8 cellular contexts compared by ENCODE assay signal in the genomic region with DNA sequence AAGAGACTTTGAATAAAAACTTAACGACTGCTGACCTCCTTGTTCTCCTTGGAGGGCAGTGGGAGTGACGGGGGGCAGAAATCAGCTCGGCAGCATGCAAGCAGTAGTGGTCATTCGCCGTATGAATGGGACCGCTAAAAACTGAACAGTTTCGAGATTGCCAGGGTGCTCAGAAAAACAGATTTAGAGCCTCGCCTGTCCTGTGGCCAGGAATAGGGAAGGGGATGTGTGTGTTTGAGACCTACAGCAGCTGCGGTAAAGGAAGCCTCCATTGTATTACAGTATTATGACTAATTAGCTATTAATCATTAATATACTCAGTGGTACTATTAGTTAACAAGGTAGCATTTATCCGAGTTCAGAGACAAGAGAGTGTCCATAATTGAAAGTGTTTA. TPM values are rescaled to one million over a fixed set of nuclear protein-coding genes. Genes with fewer than 3 reads are reported as not detected.
DNase-seq lines count a peak whose midpoint lies in the region; ATAC-seq and TF ChIP-seq lines count a peak whose summit lies in the region.

No MANE protein-coding gene starts in this region.

- DNase-seq in dorsolateral prefrontal cortex (no peak), neural crest cell (ENCODE audit: low read depth, low spot score) (no peak), NCI-H2227 (lab: John Stamatoyannopoulos, UW; ENCODE audit: unreplicated experiment) (no peak), medulla oblongata (ENCODE audit: extremely low spot score) (no peak)

- H3K36me3 ChIP-seq in BLaER1 treated with 17β-estradiol and CSF1 and Interleukin-3, amounts not matched to agents 10 nM and 100 nM: no peaks in the 10 kb centered on the region

- H3K4me1 Mint-ChIP-seq in IgD-negative memory B cell: peaks cover 41 to 54% (median 45%) of the 10 kb centered on the region in 3 donors
- peaks cover 36% of the 10 kb centered on the region for H3K4me1 Mint-ChIP-seq in neural crest cell

- TF ChIP-seq CTCF in dorsolateral prefrontal cortex (IDR thresholded peaks at IDR 0.05 in 54 of 56, conservative IDR thresholded peaks at IDR 0.05 in 2 of 56; ENCODE audit: low read depth in 1 of 56, partially characterized antibody in 56 of 56) (no peak), neural crest cell (conservative IDR thresholded peaks at IDR 0.05) (no peak)

- no peaks in the 10 kb centered on the region for H3K27me3 ChIP-seq in BLaER1 treated with 17β-estradiol and CSF1 and Interleukin-3, amounts not matched to agents 10 nM and 100 nM
- no peaks in the 10 kb centered on the region for H3K27me3 ChIP-seq in dorsolateral prefrontal cortex

- H3K27me3 Mint-ChIP-seq in IgD-negative memory B cell (no peaks in the 10 kb centered on the region), neural crest cell (ENCODE audit: low read depth) (no peaks in the 10 kb centered on the region)

- H3K4me2 ChIP-seq in BLaER1 treated with 17β-estradiol and CSF1 and Interleukin-3, amounts not matched to agents 10 nM and 100 nM: peak overlapping the region; percentile 73 to 99 (median 83)

- H3K27ac Mint-ChIP-seq in IgD-negative memory B cell (peak overlapping the region; percentile 89 to 96 (median 95)), neural crest cell (ENCODE audit: unreplicated experiment) (no peak overlapping the region)

- H3K4me3 ChIP-seq in BLaER1 treated with 17β-estradiol and CSF1 and Interleukin-3, amounts not matched to agents 10 nM and 100 nM: peak overlapping the region; percentile 79 to 100 (median 90)
- H3K4me3 ChIP-seq in dorsolateral prefrontal cortex: peak overlapping the region; percentile 59 to 99 (median 93)

- H3K36me3 Mint-ChIP-seq in IgD-negative memory B cell: peaks cover 5% of the 10 kb centered on the region
- no peaks in the 10 kb centered on the region for H3K36me3 Mint-ChIP-seq in neural crest cell (ENCODE audit: low read depth)

- ATAC-seq in GM21390 (IDR thresholded peaks at IDR 0.05; ENCODE audit: unreplicated experiment) (no peak), GM18517 (IDR thresholded peaks at IDR 0.05; ENCODE audit: unreplicated experiment) (no peak)

- H3K9me3 ChIP-seq in BLaER1 treated with 17β-estradiol and CSF1 and Interleukin-3, amounts not matched to agents 10 nM and 100 nM (replicated peaks in 1 of 11): no peaks in the 10 kb centered on the region

- H4K20me1 ChIP-seq in BLaER1 treated with 17β-estradiol and CSF1 and Interleukin-3, amounts not matched to agents 10 nM and 100 nM: peaks cover 16 to 32% (median 27%) of the 10 kb centered on the region in 11 experiments; a peak in 17 of 22 replicates

- H3K9me3 Mint-ChIP-seq in IgD-negative memory B cell: no peaks in the 10 kb centered on the region
- no peaks in the 10 kb centered on the region for H3K9me3 Mint-ChIP-seq in neural crest cell

- peak overlapping the region in 10 of 11 experiments; percentile 91 to 98 (median 96); a peak in 18 of 22 replicates for H3K27ac ChIP-seq in BLaER1 treated with 17β-estradiol and CSF1 and Interleukin-3, amounts not matched to agents 10 nM and 100 nM
- H3K27ac ChIP-seq in dorsolateral prefrontal cortex: peak overlapping the region; percentile 78 to 99 (median 97)

- intact Hi-C loops in dorsolateral prefrontal cortex (cut with DNase I): loop anchor here (5.0 kb wide), 3 partner anchors 35 to 170 kb away; no protein-coding TSS in a partner anchor

- H3K4me3 Mint-ChIP-seq in IgD-negative memory B cell (peak overlapping the region; percentile 85 to 95 (median 94)), neural crest cell (peak overlapping the region; percentile 80)

- peaks cover 43 to 56% (median 51%) of the 10 kb centered on the region in 10 experiments for H3K4me1 ChIP-seq in BLaER1 treated with 17β-estradiol and CSF1 and Interleukin-3, amounts not matched to agents 10 nM and 100 nM

- peak overlapping the region; percentile 91 to 98 (median 96) for H3K9ac ChIP-seq in BLaER1 treated with 17β-estradiol and CSF1 and Interleukin-3, amounts not matched to agents 10 nM and 100 nM

RNA-seq across cellular contexts. Expression of gene ZNF652, which starts 0.7 kb away (rescaled TPM):
- polyA plus RNA-seq in IgD-negative memory B cell: 29.3 TPM
- total RNA-seq in dorsolateral prefrontal cortex (100 to 1,000 TPM in 12 of 120 experiments, 10 to 100 TPM in 108; 27.4 to 153 (median 59.4) TPM), neural crest cell (42.1 and 44.1 TPM in 2 replicates)

RNA-seq across cellular contexts. Expression of gene PHB1, which starts 52.0 kb away (rescaled TPM):
- 132 TPM for polyA plus RNA-seq in IgD-negative memory B cell
- total RNA-seq in dorsolateral prefrontal cortex: 100 to 1,000 TPM in 23 of 120 experiments, 10 to 100 TPM in 97; 64.2 to 118 (median 89.1) TPM
- total RNA-seq in neural crest cell: 248 and 256 TPM in 2 replicates
